Comparison of ENCODE assay signal across 1 cellular context in the genomic region with DNA sequence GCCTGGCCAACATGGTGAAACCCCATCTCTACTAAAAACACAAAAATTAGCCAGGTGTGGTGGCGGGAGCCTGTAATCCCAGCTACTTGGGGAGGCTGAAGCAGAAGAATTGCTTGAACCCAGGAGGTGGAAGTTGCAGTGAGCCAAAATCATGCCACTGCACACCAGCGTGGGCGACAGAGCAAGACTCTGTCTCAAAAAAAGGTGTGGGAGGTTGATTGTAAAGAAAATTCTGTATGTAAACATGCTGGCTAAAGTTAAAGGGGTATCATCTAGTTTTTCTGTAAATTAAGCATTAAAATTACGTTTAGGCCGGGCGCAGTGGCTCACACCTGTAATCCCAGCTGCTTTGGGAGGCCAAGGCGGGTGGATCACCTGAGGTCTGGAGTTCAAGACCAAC. TPM values are rescaled to one million over a fixed set of nuclear protein-coding genes. Genes with fewer than 3 reads are reported as not detected.
"Had no signal": no experiment of that assay in that cellular context is flagged by ENCODE, and none has a peak within 500 bp of the region (broad histone marks: within the 10 kb centered on the region; RNA-seq: fewer than 3 reads in every experiment).

No MANE protein-coding gene starts in this region.

RNA-seq across cellular contexts. Expression of gene DNASE1L2, which starts 22.3 kb away (rescaled TPM):
- total RNA-seq: ascending aorta had no signal
